ENCODE assay signal across 17 cellular contexts in genomic region chr5:147455822-147456221, GRCh38. TPM values are rescaled to one million over a fixed set of nuclear protein-coding genes. Genes with fewer than 3 reads are reported as not detected.
DNase-seq lines count a peak whose midpoint lies in the region; ATAC-seq, FAIRE-seq and TF ChIP-seq lines count a peak whose summit lies in the region.
"Had no signal": no experiment of that assay in that cellular context is flagged by ENCODE, and none has a peak within 500 bp of the region (broad histone marks: within the 10 kb centered on the region; RNA-seq: fewer than 3 reads in every experiment).

No MANE protein-coding gene starts in this region.

- peak in 1 of 2 experiments; percentile 61; a peak in 2 of 4 replicates for TF ChIP-seq EP300 in SK-N-SH (IDR thresholded peaks at IDR 0.05; ENCODE audit: borderline replicate concordance in 1 of 2, low read depth in 1 of 2, low read length in 1 of 2)

- POLR2A ChIA-PET in SK-N-SH (lab: Yijun Ruan, JAX) = interaction anchor here (0.7 kb wide), 1 partner anchor 890 kb away, joined by 3 read pairs; no protein-coding TSS in a partner anchor

- 35% methylated on average over 1 of the region's 1 CpG for whole genome bisulfite sequencing in SK-N-SH (ENCODE audit: low lambda C conversion rate)

- ATAC-seq in SK-N-SH treated with all-trans-retinoic acid at 6 μM for 48 hours (no peak), left lung (no peak), HG02763 (IDR thresholded peaks at IDR 0.05; ENCODE audit: unreplicated experiment) (no peak)
- ATAC-seq: A549; foreskin keratinocyte; naive thymus-derived CD8-positive, alpha-beta T cell; T-cell had no signal

- peaks cover 6% of the 10 kb centered on the region for H3K9me3 Mint-ChIP-seq in astrocyte (ENCODE audit: unreplicated experiment)
- H3K9me3 Mint-ChIP-seq in activated naive CD4-positive, alpha-beta T cell treated with anti-CD3 and anti-CD28 coated beads for 36 hours = no peaks in the 10 kb centered on the region
- H3K9me3 Mint-ChIP-seq: T-cell had no signal

- H3K4me3 Mint-ChIP-seq in astrocyte (ENCODE audit: unreplicated experiment) = peak overlapping the region; percentile 55
- H3K4me3 Mint-ChIP-seq in activated naive CD4-positive, alpha-beta T cell treated with anti-CD3 and anti-CD28 coated beads for 36 hours = no peak overlapping the region

- no peaks in the 10 kb centered on the region for H3K9me2 ChIP-seq in SK-N-SH

- peak overlapping the region; percentile 51; the same call in 1 of the 2 replicates for H3K4me2 ChIP-seq in SK-N-SH
- peak overlapping the region; percentile 96 for H3K4me2 ChIP-seq in astrocyte (ENCODE audit: low read length)
- H3K4me2 ChIP-seq: A549, PC-9 had no signal

- H4K20me1 ChIP-seq in SK-N-SH (ENCODE audit: insufficient read depth) = peaks cover 13% of the 10 kb centered on the region; the same call in 1 of the 2 replicates
- peaks cover 31% of the 10 kb centered on the region for H4K20me1 ChIP-seq in astrocyte (ENCODE audit: insufficient read depth, low read length)

- H3K4me3 ChIP-seq in SK-N-SH (ENCODE audit: low read depth in 2 of 2, low read length in 1 of 2) = no peak overlapping the region
- no peak overlapping the region for H3K4me3 ChIP-seq in astrocyte (ENCODE audit: insufficient read depth, low read depth, low read length)
- no peak overlapping the region for H3K4me3 ChIP-seq in left lung
- no peak overlapping the region for H3K4me3 ChIP-seq in tibial artery
- no peak overlapping the region for H3K4me3 ChIP-seq in colonic mucosa
- H3K4me3 ChIP-seq: A549, PC-9, skin epidermis had no signal

- peaks cover 40% of the 10 kb centered on the region for H3K4me1 Mint-ChIP-seq in astrocyte (ENCODE audit: low read depth, unreplicated experiment)
- peaks cover 8% of the 10 kb centered on the region for H3K4me1 Mint-ChIP-seq in activated naive CD4-positive, alpha-beta T cell treated with anti-CD3 and anti-CD28 coated beads for 36 hours (ENCODE audit: low read depth)

- no peak overlapping the region for H3K9ac ChIP-seq in SK-N-SH
- H3K9ac ChIP-seq in astrocyte (ENCODE audit: low read length) = no peak overlapping the region
- no peak overlapping the region for H3K9ac ChIP-seq in colonic mucosa (ENCODE audit: low read depth in 2 of 2, low read length in 2 of 2)

- no peak overlapping the region for H3K27ac Mint-ChIP-seq in astrocyte (ENCODE audit: unreplicated experiment)
- H3K27ac Mint-ChIP-seq in activated naive CD4-positive, alpha-beta T cell treated with anti-CD3 and anti-CD28 coated beads for 36 hours = no peak overlapping the region
- H3K27ac Mint-ChIP-seq: naive thymus-derived CD8-positive, alpha-beta T cell; T-cell had no signal

- H3K9me3 ChIP-seq in SK-N-SH = no peaks in the 10 kb centered on the region
- no peaks in the 10 kb centered on the region for H3K9me3 ChIP-seq in astrocyte (ENCODE audit: insufficient read depth, low read depth, low read length)
- no peaks in the 10 kb centered on the region for H3K9me3 ChIP-seq in left lung
- H3K9me3 ChIP-seq in tibial artery = no peaks in the 10 kb centered on the region
- no peaks in the 10 kb centered on the region for H3K9me3 ChIP-seq in colonic mucosa
- H3K9me3 ChIP-seq: A549 had no signal

- intact Hi-C loops in left lung (cut with DNase I) = loop anchor here in 1 of 2 donors (10.0 kb wide), 1 partner anchor 99 kb away; no protein-coding TSS in a partner anchor
- intact Hi-C loops in tibial artery (cut with DNase I; ENCODE audit: low total_unique reads) = loop anchor here (10.0 kb wide), 1 partner anchor 221 kb away; the partner anchor contains the start of gene STK32A
- intact Hi-C loops in colonic mucosa (cut with DNase I) = no loop called here
- intact Hi-C loops in activated naive CD4-positive, alpha-beta T cell treated with anti-CD3 and anti-CD28 coated beads for 36 hours (cut with micrococcal nuclease) = no loop called here

- no peaks in the 10 kb centered on the region for H3K27me3 ChIP-seq in SK-N-SH (ENCODE audit: insufficient read depth)
- no peaks in the 10 kb centered on the region for H3K27me3 ChIP-seq in astrocyte (ENCODE audit: insufficient read depth, low read length)
- H3K27me3 ChIP-seq in left lung = peaks cover 0 to 52% of the 10 kb centered on the region in 2 donors
- H3K27me3 ChIP-seq in tibial artery = no peaks in the 10 kb centered on the region
- peaks cover 21% of the 10 kb centered on the region for H3K27me3 ChIP-seq in colonic mucosa

- peaks cover 16 to 22% of the 10 kb centered on the region in 2 experiments for H3K4me1 ChIP-seq in SK-N-SH (ENCODE audit: control insufficient read depth in 1 of 2, insufficient read depth in 2 of 2, low read depth in 1 of 2, low read length in 1 of 2)
- H3K4me1 ChIP-seq in astrocyte (ENCODE audit: insufficient read depth, low read length) = peaks cover 29% of the 10 kb centered on the region
- H3K4me1 ChIP-seq in left lung = peaks cover 14 to 25% of the 10 kb centered on the region in 2 donors
- peaks cover 0 to 36% (median 26%) of the 10 kb centered on the region in 4 donors for H3K4me1 ChIP-seq in tibial artery
- H3K4me1 ChIP-seq in colonic mucosa = no peaks in the 10 kb centered on the region

- peak; percentile 42 for DNase-seq in SK-N-SH
- no peak for DNase-seq in astrocyte (ENCODE audit: low read depth)
- no peak for DNase-seq in left lung
- no peak for DNase-seq in tibial artery
- no peak for DNase-seq in colonic mucosa
- no peak for DNase-seq in activated naive CD4-positive, alpha-beta T cell treated with anti-CD3 and anti-CD28 coated beads for 36 hours
- DNase-seq: foreskin keratinocyte; naive thymus-derived CD8-positive, alpha-beta T cell; NCI-H1105 treated with DMSO at 0.1 percent for 48 hours; NCI-H226; PC-9; T-cell had no signal

- H3K27me3 Mint-ChIP-seq in astrocyte (ENCODE audit: low read depth, unreplicated experiment) = no peaks in the 10 kb centered on the region
- H3K27me3 Mint-ChIP-seq in activated naive CD4-positive, alpha-beta T cell treated with anti-CD3 and anti-CD28 coated beads for 36 hours (ENCODE audit: low read depth) = peaks cover 56% of the 10 kb centered on the region

- peak overlapping the region; percentile 61 to 90 for H3K27ac ChIP-seq in SK-N-SH (ENCODE audit: low read depth in 2 of 2, low read length in 1 of 2)
- no peak overlapping the region for H3K27ac ChIP-seq in astrocyte (ENCODE audit: low read depth, low read length)
- H3K27ac ChIP-seq in left lung = peak overlapping the region; percentile 80 to 90
- H3K27ac ChIP-seq in tibial artery = peak overlapping the region; percentile 93 to 99
- H3K27ac ChIP-seq in colonic mucosa = no peak overlapping the region
- H3K27ac ChIP-seq: A549, foreskin keratinocyte, PC-9 had no signal

- H3K36me3 ChIP-seq in SK-N-SH (replicated peaks in 1 of 2; ENCODE audit: control insufficient read depth in 1 of 2, insufficient read depth in 2 of 2, low read length in 1 of 2) = peaks cover 0 to 7% of the 10 kb centered on the region in 2 experiments
- no peaks in the 10 kb centered on the region for H3K36me3 ChIP-seq in astrocyte (ENCODE audit: insufficient read depth, low read length)
- H3K36me3 ChIP-seq in left lung = no peaks in the 10 kb centered on the region
- no peaks in the 10 kb centered on the region for H3K36me3 ChIP-seq in tibial artery
- H3K36me3 ChIP-seq in colonic mucosa = no peaks in the 10 kb centered on the region

- peak; percentile 63 for FAIRE-seq in astrocyte (lab: Jason Lieb, UNC)
- FAIRE-seq: A549, colon had no signal

- H3K79me2 ChIP-seq in SK-N-SH (ENCODE audit: insufficient read depth) (peaks cover 49% of the 10 kb centered on the region), astrocyte (ENCODE audit: insufficient read depth, low read length) (peaks cover 85% of the 10 kb centered on the region)

- peaks cover 17% of the 10 kb centered on the region for H3F3A ChIP-seq in SK-N-SH (replicated peaks; ENCODE audit: insufficient read depth)

- peaks cover 2% of the 10 kb centered on the region for H3K36me3 Mint-ChIP-seq in astrocyte (ENCODE audit: low read depth, unreplicated experiment)
- H3K36me3 Mint-ChIP-seq in activated naive CD4-positive, alpha-beta T cell treated with anti-CD3 and anti-CD28 coated beads for 36 hours (ENCODE audit: low read depth) = no peaks in the 10 kb centered on the region
- H3K36me3 Mint-ChIP-seq: T-cell had no signal

- CTCF ChIA-PET in SK-N-SH (lab: Yijun Ruan, JAX) = interaction anchor here (0.9 to 8.8 kb wide), 4 partner anchors 54 to 121 kb away, joined by 4 to 118 read pairs (median 36); partner anchors contain the start of gene DPYSL3
- CTCF ChIA-PET in activated naive CD4-positive, alpha-beta T cell treated with anti-CD3 and anti-CD28 coated beads for 36 hours (lab: Charles Lee) = no interaction called here

- H2AFZ ChIP-seq in SK-N-SH (ENCODE audit: low read depth) (no peak overlapping the region), astrocyte (ENCODE audit: low read depth, low read length) (no peak overlapping the region)
- H2AFZ ChIP-seq: PC-9 had no signal

- TF ChIP-seq RAD21 in SK-N-SH (IDR thresholded peaks at IDR 0.05; ENCODE audit: low read length) = no peak

- TF ChIP-seq CTCF in SK-N-SH (IDR thresholded peaks at IDR 0.05) = no peak
- no peak for TF ChIP-seq CTCF in astrocyte (IDR thresholded peaks at IDR 0.05; ENCODE audit: insufficient read depth, low read depth, low read length)
- no peak for TF ChIP-seq CTCF in left lung (IDR thresholded peaks at IDR 0.05)
- TF ChIP-seq CTCF in tibial artery (IDR thresholded peaks at IDR 0.05) = no peak
- no peak for TF ChIP-seq CTCF in colonic mucosa (IDR thresholded peaks at IDR 0.05)

TF ChIP-seq in SK-N-SH, 30 proteins besides CTCF, POLR2A, EP300 and RAD21:
- peak; percentile 35; the same call in 1 of the 2 replicates for TF ChIP-seq TCF12 (IDR thresholded peaks at IDR 0.05)
- no peak for TF ChIP-seq TAF1 (IDR thresholded peaks at IDR 0.05; ENCODE audit: borderline replicate concordance, low read depth, low read length)
- TF ChIP-seq MXI1 (IDR thresholded peaks at IDR 0.05; ENCODE audit: low read depth, low read length) = peak; percentile 44; the same call in 1 of the 2 replicates

TF ChIP-seq in SK-N-SH treated with all-trans-retinoic acid at 6 μM for 48 hours, 23 proteins besides CTCF, POLR2A, EP300 and RAD21:
- TF ChIP-seq TOX (CRISPR knock-in tag; IDR thresholded peaks at IDR 0.05; ENCODE audit: borderline replicate concordance) = no peak
- no peak for TF ChIP-seq RARB (CRISPR knock-in tag; IDR thresholded peaks at IDR 0.05)
- TF ChIP-seq OSR1 (CRISPR knock-in tag; IDR thresholded peaks at IDR 0.05) = no peak
- no peak for TF ChIP-seq BACH2 (CRISPR knock-in tag; IDR thresholded peaks at IDR 0.05; ENCODE audit: borderline replicate concordance)
- TF ChIP-seq ARNTL (CRISPR knock-in tag; IDR thresholded peaks at IDR 0.05; ENCODE audit: borderline replicate concordance, low read depth) = no peak
- TF ChIP-seq ZFP30 (CRISPR knock-in tag; IDR thresholded peaks at IDR 0.05) = no peak

RNA-seq across cellular contexts. Expression of gene DPYSL3, which starts 54.0 kb away (rescaled TPM):
- 123 and 150 TPM in 2 replicates for polyA plus RNA-seq in SK-N-SH (2012; rRNA removed)
- polyA plus RNA-seq in SK-N-SH (2012; cell fraction: cytosol; rRNA removed) = 117 and 131 TPM in 2 replicates
- polyA plus RNA-seq in SK-N-SH (2012; cell fraction: nucleus; rRNA removed) = 176 and 191 TPM in 2 replicates
- 197 and 198 TPM in 2 replicates for total RNA-seq in astrocyte
- total RNA-seq in left lung = 10 to 100 TPM; 64.3 to 77.5 TPM
- total RNA-seq in colonic mucosa = 10 to 100 TPM in 1 of 2 donors, 1 to 10 TPM in 1; 8.8 to 32.2 TPM
- total RNA-seq in activated naive CD4-positive, alpha-beta T cell treated with anti-CD3 and anti-CD28 coated beads for 36 hours = under 1 TPM; 0.05 to 0.12 TPM
- total RNA-seq: naive thymus-derived CD8-positive, alpha-beta T cell had no signal
- polyA plus RNA-seq: naive thymus-derived CD8-positive, alpha-beta T cell had no signal

Comparison
In these comparisons a context has a peak if more than half of its experiments do, and no peak if none do; other contexts are left out.
1. H3K27ac ChIP-seq: peak in SK-N-SH (2 of 2), left lung (2 of 2) and tibial artery (2 of 2); none in astrocyte (single experiment) and colonic mucosa (single experiment).
2. RNA of gene DPYSL3, which starts 54.0 kb away (total RNA-seq): 197 to 198 TPM in astrocyte, 64.3 to 77.5 TPM in left lung and 8.8 to 32.2 TPM in colonic mucosa; 0.05 to 0.12 TPM in activated naive CD4-positive, alpha-beta T cell treated with anti-CD3 and anti-CD28 coated beads for 36 hours; every median in the first group is over 4 times any median in the second.